ENCODE assay signal across 12 cellular contexts in the genomic region with DNA sequence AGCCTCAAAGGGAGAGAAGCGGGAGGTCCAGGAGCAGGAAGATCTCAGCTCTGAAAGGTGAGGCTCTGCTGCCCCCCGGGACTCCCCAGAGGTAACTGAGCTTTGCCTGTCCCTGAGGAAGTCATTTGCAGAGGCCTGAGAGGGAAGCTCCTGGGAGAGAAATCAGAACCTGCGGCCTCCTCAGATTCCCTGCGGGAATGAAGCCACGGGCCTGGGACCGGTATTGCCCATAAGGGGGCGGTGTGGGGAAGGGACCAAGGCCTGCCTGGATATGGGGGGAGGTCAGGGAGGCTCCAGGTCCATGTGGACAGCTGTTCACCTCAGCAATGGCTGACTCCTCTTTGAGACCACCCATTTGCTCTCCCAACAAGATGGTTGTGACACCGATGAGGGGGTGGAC. TPM values are rescaled to one million over a fixed set of nuclear protein-coding genes. Genes with fewer than 3 reads are reported as not detected.
DNase-seq lines count a peak whose midpoint lies in the region; ATAC-seq and TF ChIP-seq lines count a peak whose summit lies in the region.
"Had no signal": no experiment of that assay in that cellular context is flagged by ENCODE, and none has a peak within 500 bp of the region (broad histone marks: within the 10 kb centered on the region; RNA-seq: fewer than 3 reads in every experiment).

No MANE protein-coding gene starts in this region.

- DNase-seq in EH (ENCODE audit: low read depth) (peak; percentile 13), IMR-90 (no peak), colonic mucosa (peak; percentile 25), neural progenitor cell (ENCODE audit: low spot score) (peak; percentile 26), D341Med (ENCODE audit: low spot score) (no peak), activated gamma-delta T cell treated with Interleukin-2 at 50 U/mL for 16 hours (no peak)
- DNase-seq: activated T-cell treated with anti-CD3 and anti-CD28 coated beads, Interleukin-2, amount 50 U/mL, for 1 hour; aorta; NCI-H510A; stimulated activated CD4-positive, alpha-beta T cell treated with anti-CD3 and anti-CD28 coated beads, Interleukin-4, amount 100 ng/mL, for 4 hours had no signal

- CTCF ChIA-PET in IMR-90 (lab: Yijun Ruan, JAX): no interaction called here

- no peak overlapping the region for H3K18ac ChIP-seq in IMR-90 (ENCODE audit: low read depth, low read length)

- H3K79me1 ChIP-seq in IMR-90 (ENCODE audit: low read depth in 1 of 2, low read length in 2 of 2): no peaks in the 10 kb centered on the region

- no peak for ATAC-seq in IMR-90 (ENCODE audit: low read depth)
- ATAC-seq in HG03196 (IDR thresholded peaks at IDR 0.05; ENCODE audit: unreplicated experiment): no peak

- no peak overlapping the region for H2BK15ac ChIP-seq in IMR-90 (ENCODE audit: low read depth, low read length)

- H3K36me3 Mint-ChIP-seq in neural progenitor cell: no peaks in the 10 kb centered on the region

- H3K79me2 ChIP-seq in neural progenitor cell (ENCODE audit: low read depth): no peaks in the 10 kb centered on the region

- no peak overlapping the region for H3K56ac ChIP-seq in IMR-90 (ENCODE audit: extremely low read depth, insufficient read depth, low read length)

- H3F3A ChIP-seq in neural progenitor cell (ENCODE audit: low read depth): no peaks in the 10 kb centered on the region

- H2AFZ ChIP-seq in IMR-90 (replicated peaks; ENCODE audit: low read length, poor library complexity) (no peak overlapping the region), neural progenitor cell (replicated peaks) (peak overlapping the region; percentile 68)

- in situ Hi-C loops in IMR-90 (cut with MboI; ENCODE audit: low sequenced_read_pairs): no loop called here

- no peak overlapping the region for H3K4me3 Mint-ChIP-seq in neural progenitor cell

- no peaks in the 10 kb centered on the region for H3K9me1 ChIP-seq in IMR-90 (ENCODE audit: insufficient read depth, low read length)

- H3K23ac ChIP-seq in IMR-90 (ENCODE audit: low read depth, low read length): no peak overlapping the region

- no peaks in the 10 kb centered on the region for H3K27me3 ChIP-seq in IMR-90 (ENCODE audit: control insufficient read depth, insufficient read depth, low read length)
- H3K27me3 ChIP-seq in colonic mucosa: no peaks in the 10 kb centered on the region
- H3K27me3 ChIP-seq in neural progenitor cell: no peaks in the 10 kb centered on the region

- H3K4me1 ChIP-seq in IMR-90 (ENCODE audit: control insufficient read depth, insufficient read depth, low read length): peaks cover 5% of the 10 kb centered on the region
- H3K4me1 ChIP-seq in colonic mucosa: peaks cover 2% of the 10 kb centered on the region
- H3K4me1 ChIP-seq in neural progenitor cell: peaks cover 9% of the 10 kb centered on the region

- no peak overlapping the region for H3K27ac Mint-ChIP-seq in neural progenitor cell

- TF ChIP-seq RAD21 in IMR-90 (IDR thresholded peaks at IDR 0.05; ENCODE audit: low read length): no peak

- H3K4ac ChIP-seq in IMR-90 (ENCODE audit: low read depth, low read length): no peak overlapping the region

- no peak overlapping the region for H2BK20ac ChIP-seq in IMR-90 (ENCODE audit: low read depth, low read length)

- H3K36me3 ChIP-seq in IMR-90 (ENCODE audit: control insufficient read depth, insufficient read depth, low read length): no peaks in the 10 kb centered on the region
- no peaks in the 10 kb centered on the region for H3K36me3 ChIP-seq in colonic mucosa
- no peaks in the 10 kb centered on the region for H3K36me3 ChIP-seq in neural progenitor cell

- no peaks in the 10 kb centered on the region for H3K9me3 Mint-ChIP-seq in neural progenitor cell

- no CpG with 5 or more reads among the region's 8 CpGs for WGBS in IMR-90 (ENCODE audit: extremely low coverage in 2 of 2, insufficient read length in 1 of 2), 2 experiments

- no peak overlapping the region for H4K8ac ChIP-seq in IMR-90 (ENCODE audit: low read depth in 2 of 2, low read length in 2 of 2)

- no peaks in the 10 kb centered on the region for H3K9me3 ChIP-seq in IMR-90 (ENCODE audit: control insufficient read depth, insufficient read depth, low read length)
- H3K9me3 ChIP-seq in colonic mucosa: no peaks in the 10 kb centered on the region
- no peaks in the 10 kb centered on the region for H3K9me3 ChIP-seq in neural progenitor cell (ENCODE audit: low read depth)

- peaks cover 3% of the 10 kb centered on the region for H3K27me3 Mint-ChIP-seq in neural progenitor cell (ENCODE audit: insufficient read depth, low read depth)

- H4K20me1 ChIP-seq in IMR-90 (ENCODE audit: insufficient read depth, low read length): no peaks in the 10 kb centered on the region
- no peaks in the 10 kb centered on the region for H4K20me1 ChIP-seq in neural progenitor cell (ENCODE audit: low read depth)

- H3K4me1 Mint-ChIP-seq in neural progenitor cell: peaks cover 7% of the 10 kb centered on the region

- dilution Hi-C loops in IMR-90 (cut with HindIII; ENCODE audit: low sequenced_read_pairs, unreplicated experiment): no loop called here

- H3K14ac ChIP-seq in IMR-90 (replicated peaks; ENCODE audit: low read depth, low read length): no peak overlapping the region

- H2BK5ac ChIP-seq in IMR-90 (ENCODE audit: low read depth, low read length, poor library complexity, severe bottlenecking): no peak overlapping the region

- no peak overlapping the region for H2AK9ac ChIP-seq in IMR-90 (replicated peaks; ENCODE audit: low read depth, low read length, poor library complexity)

- H2BK120ac ChIP-seq in IMR-90 (ENCODE audit: low read depth, low read length): no peak overlapping the region

- intact Hi-C loops in IMR-90 (cut with micrococcal nuclease): no loop called here
- intact Hi-C loops in colonic mucosa (cut with DNase I): loop anchor here (10.0 kb wide), 1 partner anchor 199 kb away; no protein-coding TSS in a partner anchor

- no peak for TF ChIP-seq CTCF in IMR-90 (conservative IDR thresholded peaks at IDR 0.05; ENCODE audit: low read depth, low read length)
- TF ChIP-seq CTCF in colonic mucosa (IDR thresholded peaks at IDR 0.05): peak; percentile 12
- peak; percentile 43 for TF ChIP-seq CTCF in neural progenitor cell (IDR thresholded peaks at IDR 0.05)

- H3K27ac ChIP-seq in IMR-90 (ENCODE audit: insufficient read depth, low read length) (no peak overlapping the region), colonic mucosa (no peak overlapping the region), neural progenitor cell (no peak overlapping the region)

- BruUV-seq in IMR-90 (replicated peaks; lab: Mats Ljungman, UMichigan): no TSS peak

- H3K4me2 ChIP-seq in IMR-90 (ENCODE audit: low read depth, low read length): no peak overlapping the region
- no peak overlapping the region for H3K4me2 ChIP-seq in neural progenitor cell

- no peak overlapping the region for H4K5ac ChIP-seq in IMR-90 (ENCODE audit: low read depth, low read length)

- no peak overlapping the region for H4K91ac ChIP-seq in IMR-90 (ENCODE audit: insufficient read depth, low read depth, low read length)

- no peak for TF ChIP-seq POLR2A in IMR-90 (IDR thresholded peaks at IDR 0.05; ENCODE audit: low read depth, low read length)

- H2AK5ac ChIP-seq in IMR-90 (ENCODE audit: low read depth, low read length): peak overlapping the region; percentile 6; the same call in 1 of the 2 replicates

- POLR2A ChIA-PET in IMR-90 (lab: Charles Lee; ENCODE audit: unreplicated experiment): no interaction called here

- H3K4me3 ChIP-seq in IMR-90 (ENCODE audit: insufficient read depth, low read depth, low read length) (no peak overlapping the region), colonic mucosa (no peak overlapping the region), neural progenitor cell (no peak overlapping the region)

- H3K9ac ChIP-seq in IMR-90 (ENCODE audit: low read depth, low read length) (no peak overlapping the region), colonic mucosa (ENCODE audit: low read depth in 2 of 2, low read length in 2 of 2) (no peak overlapping the region), neural progenitor cell (no peak overlapping the region)

TF ChIP-seq in IMR-90, 13 proteins besides CTCF, POLR2A, EP300 and RAD21:
- no peak for TF ChIP-seq SMC3 (IDR thresholded peaks at IDR 0.05; ENCODE audit: low read depth, low read length)
- TF ChIP-seq RCOR1 (IDR thresholded peaks at IDR 0.05; ENCODE audit: insufficient replicate concordance, low read length): no peak
- no peak for TF ChIP-seq CHD1 (IDR thresholded peaks at IDR 0.05; ENCODE audit: low read depth, low read length)
- no peak for TF ChIP-seq CEBPB (IDR thresholded peaks at IDR 0.05; ENCODE audit: low read depth, low read length)
- TF ChIP-seq MAZ (IDR thresholded peaks at IDR 0.05; ENCODE audit: borderline replicate concordance, low read depth, low read length): no peak
- TF ChIP-seq, protein P1, sequence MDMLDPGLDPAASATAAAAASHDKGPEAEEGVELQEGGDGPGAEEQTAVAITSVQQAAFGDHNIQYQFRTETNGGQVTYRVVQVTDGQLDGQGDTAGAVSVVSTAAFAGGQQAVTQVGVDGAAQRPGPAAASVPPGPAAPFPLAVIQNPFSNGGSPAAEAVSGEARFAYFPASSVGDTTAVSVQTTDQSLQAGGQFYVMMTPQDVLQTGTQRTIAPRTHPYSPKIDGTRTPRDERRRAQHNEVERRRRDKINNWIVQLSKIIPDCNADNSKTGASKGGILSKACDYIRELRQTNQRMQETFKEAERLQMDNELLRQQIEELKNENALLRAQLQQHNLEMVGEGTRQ (IDR thresholded peaks at IDR 0.05; ENCODE audit: low read depth, low read length): no peak
TF ChIP-seq in IMR-90: peak in this region for 0.

RNA-seq across cellular contexts. Expression of gene SPATA31E1, which starts 1.3 kb away (rescaled TPM):
- total RNA-seq in IMR-90 (2012; rRNA removed) (not detected in 2 replicates), colonic mucosa (under 1 TPM in 1 of 2 donors, not detected in 1; 0.07 TPM), neural progenitor cell (ENCODE audit: low replicate concordance) (not detected in 2 replicates)
- polyA plus RNA-seq in IMR-90 (2012; rRNA removed): 0.03 and 0.04 TPM in 2 replicates
- 0.02 TPM in 1 of 2 replicates, not detected in the other for polyA plus RNA-seq in IMR-90 (2012; cell fraction: cytosol; rRNA removed)
- polyA plus RNA-seq in IMR-90 (2012; cell fraction: nucleus; rRNA removed; ENCODE audit: low replicate concordance): 0.19 and 0.20 TPM in 2 replicates
- total RNA-seq: aorta, pulmonary artery endothelial cell had no signal
- polyA plus RNA-seq: aorta had no signal

RNA-seq across cellular contexts. Expression of gene SPATA31C1, which starts 33.8 kb away (rescaled TPM):
- total RNA-seq in IMR-90 (2012; rRNA removed) (not detected in 2 replicates), colonic mucosa (not detected), neural progenitor cell (ENCODE audit: low replicate concordance) (not detected in 2 replicates)
- polyA plus RNA-seq in IMR-90 (2012; rRNA removed): not detected in 2 replicates
- polyA plus RNA-seq in IMR-90 (2012; cell fraction: cytosol; rRNA removed): not detected in 2 replicates
- polyA plus RNA-seq in IMR-90 (2012; cell fraction: nucleus; rRNA removed; ENCODE audit: low replicate concordance): not detected in 2 replicates
- total RNA-seq: aorta, pulmonary artery endothelial cell had no signal
- polyA plus RNA-seq: aorta had no signal

Comparison
In these comparisons a context has a peak if more than half of its experiments do, and no peak if none do; other contexts are left out.
1. DNase-seq: peak in EH (single experiment), colonic mucosa (single experiment) and neural progenitor cell (single experiment); none in IMR-90 (single experiment), D341Med (single experiment) and activated gamma-delta T cell treated with Interleukin-2 at 50 U/mL for 16 hours (single experiment).